In genomic region chr7:127943541-127944521, GRCh38 we compare ENCODE assay signal across 15 cellular contexts.
A peak's percentile ranks its signal among the peaks of the same experiment; 100 is the strongest.
DNase-seq lines count a peak whose midpoint lies in the region; ATAC-seq and TF ChIP-seq lines count a peak whose summit lies in the region.
"Had no signal": no experiment of that assay in that cellular context is flagged by ENCODE, and none has a peak within 500 bp of the region (broad histone marks: within the 10 kb centered on the region; RNA-seq: fewer than 3 reads in every experiment).

No MANE protein-coding gene starts in this region.

- peaks cover 9% of the 10 kb centered on the region for H3K4me1 ChIP-seq in lower lobe of right lung

- DNase-seq in AG10803 (ENCODE audit: low read depth): peak; percentile 30
- DNase-seq in NCI-H1092 (lab: John Stamatoyannopoulos, UW): peak; percentile 83
- DNase-seq in SK-N-MC (ENCODE audit: low read depth, low spot score): peak; percentile 5
- peak; percentile 84 to 90 for DNase-seq in hippocampal formation (lab: John Stamatoyannopoulos, UW)
- no peak for DNase-seq in lower lobe of right lung
- DNase-seq in MG63: no peak
- no peak for DNase-seq in SW480 (ENCODE audit: low spot score)
- DNase-seq: activated CD4-positive, alpha-beta T cell treated with anti-CD3 and anti-CD28 coated beads for 1 hour; activated naive CD4-positive, alpha-beta T cell treated with Interleukin-2 at 50 U/mL for 16 hours had no signal

- H3K27ac ChIP-seq in SK-N-MC (no peak overlapping the region), lower lobe of right lung (no peak overlapping the region)
- H3K27ac ChIP-seq: C4-2B, KMS-11, RWPE1, thoracic aorta had no signal

- ATAC-seq in lower lobe of right lung (no peak), GM18511 (IDR thresholded peaks at IDR 0.05; ENCODE audit: unreplicated experiment) (no peak)

- no peak overlapping the region for H3K9ac ChIP-seq in SK-N-MC (ENCODE audit: insufficient read length)
- H3K9ac ChIP-seq: KMS-11 had no signal

- H3K36me3 ChIP-seq in SK-N-MC (ENCODE audit: insufficient read depth, low read length) (no peaks in the 10 kb centered on the region; the same call in 1 of the 2 replicates), lower lobe of right lung (no peaks in the 10 kb centered on the region), MG63 (peaks cover 12% of the 10 kb centered on the region)
- H3K36me3 ChIP-seq: thoracic aorta had no signal

- no peaks in the 10 kb centered on the region for H3K9me3 ChIP-seq in SK-N-MC (ENCODE audit: low read depth, low read length)
- H3K9me3 ChIP-seq in lower lobe of right lung: no peaks in the 10 kb centered on the region
- no peaks in the 10 kb centered on the region for H3K9me3 ChIP-seq in MG63
- H3K9me3 ChIP-seq: thoracic aorta had no signal

- H3K27me3 ChIP-seq in lower lobe of right lung (ENCODE audit: low read depth) (no peaks in the 10 kb centered on the region), MG63 (no peaks in the 10 kb centered on the region)

- TF ChIP-seq CTCF in AG10803 (conservative IDR thresholded peaks at IDR 0.05; ENCODE audit: low read length) (no peak), lower lobe of right lung (IDR thresholded peaks at IDR 0.05) (no peak)

- H3K4me3 ChIP-seq in AG10803 (ENCODE audit: low read length) (no peak overlapping the region), SK-N-MC (no peak overlapping the region), lower lobe of right lung (no peak overlapping the region), MG63 (no peak overlapping the region)
- H3K4me3 ChIP-seq: lung, thoracic aorta had no signal

- intact Hi-C loops in lower lobe of right lung (cut with DNase I): no loop called here

Comparison
In these comparisons a context has a peak if more than half of its experiments do, and no peak if none do; other contexts are left out.
1. DNase-seq: peak in AG10803 (single experiment), NCI-H1092 (single experiment), SK-N-MC (single experiment) and hippocampal formation (2 of 2); none in lower lobe of right lung (single experiment), MG63 (single experiment) and SW480 (single experiment).